ENCODE assay signal across 25 cellular contexts in genomic region chr3:16086690-16087089, GRCh38.
"Had no signal": no experiment of that assay in that cellular context is flagged by ENCODE, and none has a peak within 500 bp of the region (broad histone marks: within the 10 kb centered on the region; RNA-seq: fewer than 3 reads in every experiment).

No MANE protein-coding gene starts in this region.

- DNase-seq: activated CD4-positive, alpha-beta T cell treated with anti-CD3 and anti-CD28 coated beads, Interleukin-2, amount 50 U/mL, for 4 hours; activated CD8-positive, alpha-beta memory T cell treated with anti-CD3 and anti-CD28 coated beads for 24 hours; activated CD8-positive, alpha-beta memory T cell treated with anti-CD3 and anti-CD28 coated beads, Interleukin-2, amount 50 U/mL, for 4 hours; activated naive CD4-positive, alpha-beta T cell treated with Interleukin-2 at 50 U/mL for 16 hours; activated naive CD8-positive, alpha-beta T cell treated with anti-CD3 and anti-CD28 coated beads for 36 hours; activated T-cell treated with anti-CD3 and anti-CD28 coated beads, Interleukin-2, amount 50 U/mL, for 4 hours; colonic mucosa; endodermal cell; heart right ventricle; kidney; lower lobe of right lung; sigmoid colon; stimulated activated CD4-positive, alpha-beta T cell treated with anti-CD3 and anti-CD28 coated beads, Interleukin-15, amount 100 ng/mL, for 24 hours; stomach; T-helper 9 cell; testis had no signal

- H3K27ac ChIP-seq: colonic mucosa, epithelial cell of prostate, lower lobe of right lung, testis, vagina had no signal

- H3K4me2 ChIP-seq: smooth muscle cell had no signal

- H3K4me3 ChIP-seq: colonic mucosa, heart right ventricle, lower lobe of right lung, sigmoid colon, smooth muscle cell, stomach, testis, vagina had no signal

- H3K4me1 ChIP-seq: colonic mucosa had no signal

- H3K9me3 ChIP-seq: colonic mucosa, testis, vagina had no signal

- H3K27ac Mint-ChIP-seq: activated naive CD8-positive, alpha-beta T cell treated with anti-CD3 and anti-CD28 coated beads for 36 hours; activated T-helper 2 cell treated with anti-CD3 and anti-CD28 coated beads, Interferon-gamma antibody, Interleukin-2, Interleukin-4, amounts not matched to agents 10 μg/mL and 5 μg/mL and 100 μg/mL, durations not matched to agents 14 hours and 24 hours and 36 hours; endodermal cell; mesothelial cell of epicardium; natural killer cell treated with Interleukin-12 subunit alpha and Interleukin-12 subunit beta and Interleukin-15 and Interleukin-18, amount 100 ng/mL, for 72 hours; stimulated activated memory B cell treated with anti-CD40 and anti-IgM and Interleukin-4, amounts not matched to agents 10 μg/mL and 1 μg/mL and 100 μg/mL, for 72 hours; type B pancreatic cell had no signal

- H3K4me3 Mint-ChIP-seq: activated naive CD8-positive, alpha-beta T cell treated with anti-CD3 and anti-CD28 coated beads for 36 hours; activated T-cell treated with anti-CD3 and anti-CD28 coated beads, Interleukin-2, amount 50 U/mL, for 4 hours; endodermal cell; mesothelial cell of epicardium; natural killer cell treated with Interleukin-12 subunit alpha and Interleukin-12 subunit beta and Interleukin-15 and Interleukin-18, amount 100 ng/mL, for 72 hours; stimulated activated memory B cell treated with anti-CD40 and anti-IgM and Interleukin-4, amounts not matched to agents 10 μg/mL and 1 μg/mL and 100 μg/mL, for 72 hours; type B pancreatic cell had no signal

- H3K27me3 ChIP-seq: colonic mucosa, heart right ventricle, sigmoid colon, stomach, testis, vagina had no signal

- H3K36me3 ChIP-seq: colonic mucosa, heart right ventricle, lower lobe of right lung, sigmoid colon, stomach, vagina had no signal

- H3K36me3 Mint-ChIP-seq: stimulated activated memory B cell treated with anti-CD40 and anti-IgM and Interleukin-4, amounts not matched to agents 10 μg/mL and 1 μg/mL and 100 μg/mL, for 72 hours; type B pancreatic cell had no signal

- H3K27me3 Mint-ChIP-seq: stimulated activated memory B cell treated with anti-CD40 and anti-IgM and Interleukin-4, amounts not matched to agents 10 μg/mL and 1 μg/mL and 100 μg/mL, for 72 hours had no signal

- H3K4me1 Mint-ChIP-seq: activated naive CD8-positive, alpha-beta T cell treated with anti-CD3 and anti-CD28 coated beads for 36 hours; endodermal cell; stimulated activated memory B cell treated with anti-CD40 and anti-IgM and Interleukin-4, amounts not matched to agents 10 μg/mL and 1 μg/mL and 100 μg/mL, for 72 hours had no signal

- ATAC-seq: activated T-cell treated with anti-CD3 and anti-CD28 coated beads, Interleukin-2, amount 50 U/mL, for 4 hours; left lobe of liver; lower lobe of right lung; natural killer cell treated with Interleukin-12 subunit alpha and Interleukin-12 subunit beta and Interleukin-15 and Interleukin-18, amount 100 ng/mL, for 72 hours; stimulated activated memory B cell treated with anti-CD40 and anti-IgM and Interleukin-4, amounts not matched to agents 10 μg/mL and 1 μg/mL and 100 μg/mL, for 72 hours had no signal
